ENCODE assay signal across 29 cellular contexts in genomic region chr4:34178476-34178875, GRCh38.
"Had no signal": no experiment of that assay in that cellular context is flagged by ENCODE, and none has a peak within 500 bp of the region (broad histone marks: within the 10 kb centered on the region; RNA-seq: fewer than 3 reads in every experiment).

No MANE protein-coding gene starts in this region.

- H3K4me1 ChIP-seq: esophagus squamous epithelium, parathyroid adenoma, right atrium auricular region, testis, tibial artery, upper lobe of left lung, uterus had no signal

- H3K4me3 ChIP-seq: coronary artery, esophagus squamous epithelium, lung, mucosa of descending colon, right atrium auricular region, smooth muscle cell, testis, tibial artery, upper lobe of left lung, uterus had no signal

- FAIRE-seq: endometrium, keratinocyte had no signal

- H3K4me2 ChIP-seq: smooth muscle cell had no signal

- H2AFZ ChIP-seq: parathyroid adenoma had no signal

- H3K27ac ChIP-seq: coronary artery, esophagus squamous epithelium, neutrophil, parathyroid adenoma, right atrium auricular region, testis, tibial artery, upper lobe of left lung, uterus had no signal

- ATAC-seq: left lobe of liver; mucosa of descending colon; natural killer cell treated with Interleukin-12 subunit alpha and Interleukin-12 subunit beta and Interleukin-15 and Interleukin-18, amount 100 ng/mL, for 72 hours; sciatic nerve; stimulated activated memory B cell treated with anti-CD40 and anti-IgM and Interleukin-4, amounts not matched to agents 10 μg/mL and 1 μg/mL and 100 μg/mL, for 72 hours; stimulated activated naive CD8-positive, alpha-beta T cell treated with anti-CD3 and anti-CD28 coated beads, Interleukin-15, Interleukin-2, amounts not matched to agents 100 U/mL and 50 U/mL, for 24 hours had no signal

- H3K79me2 ChIP-seq: parathyroid adenoma had no signal

- H3K9ac ChIP-seq: parathyroid adenoma had no signal

- H3K36me3 ChIP-seq: esophagus squamous epithelium, neutrophil, right atrium auricular region, tibial artery, upper lobe of left lung, uterus had no signal

- H3K27me3 ChIP-seq: esophagus squamous epithelium, neutrophil, right atrium auricular region, testis, tibial artery, upper lobe of left lung, uterus had no signal

- DNase-seq: dermis blood vessel endothelial cell; effector memory CD4-positive, alpha-beta T cell; erythroblast; esophagus squamous epithelium; foreskin melanocyte; hypothalamus; mucosa of descending colon; naive B cell; stimulated activated CD4-positive, alpha-beta T cell treated with anti-CD3 and anti-CD28 coated beads, Interleukin-12 subunit alpha, Interleukin-12 subunit beta, amount 100 ng/mL, for 4 hours; stimulated activated CD4-positive, alpha-beta T cell treated with anti-CD3 and anti-CD28 coated beads, Interleukin-1b, Interleukin-23, amount 100 ng/mL, for 48 hours; stimulated activated CD4-positive, alpha-beta T cell treated with anti-CD3 and anti-CD28 coated beads, Interleukin-4, amount 100 ng/mL, for 4 hours; stimulated activated naive CD8-positive, alpha-beta T cell treated with anti-CD3 and anti-CD28 coated beads, Interleukin-15, Interleukin-2, amounts not matched to agents 100 U/mL and 50 U/mL, for 24 hours; substantia nigra; testis; tibial artery; upper lobe of left lung; uterus had no signal

- H3K9me3 ChIP-seq: esophagus squamous epithelium, neutrophil, testis, tibial artery, upper lobe of left lung, uterus had no signal
